ENCODE assay signal across 11 cellular contexts in the genomic region with DNA sequence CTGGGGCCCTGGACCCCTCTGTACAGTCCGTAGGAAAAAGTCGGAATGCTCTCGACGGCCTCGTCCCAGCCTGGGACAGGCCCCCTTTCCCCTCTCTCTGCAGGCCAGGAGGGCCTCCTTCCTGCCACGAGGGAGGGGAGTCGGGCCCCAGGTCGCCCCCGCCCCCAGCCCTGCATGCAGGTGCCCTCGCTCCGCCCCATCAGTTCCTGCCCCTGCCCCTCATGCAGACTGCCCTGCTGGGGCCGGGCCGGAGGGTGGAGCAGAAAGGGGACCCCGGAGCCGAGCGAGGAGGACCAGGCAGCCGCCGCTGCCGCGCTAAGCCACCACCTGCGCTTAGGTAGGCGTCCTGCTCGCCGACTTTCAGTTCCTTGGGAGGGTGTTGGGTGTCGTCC. TPM values are rescaled to one million over a fixed set of nuclear protein-coding genes. Genes with fewer than 3 reads are reported as not detected.
DNase-seq lines count a peak whose midpoint lies in the region; ATAC-seq and TF ChIP-seq lines count a peak whose summit lies in the region.
"Had no signal": no experiment of that assay in that cellular context is flagged by ENCODE, and none has a peak within 500 bp of the region (broad histone marks: within the 10 kb centered on the region; RNA-seq: fewer than 3 reads in every experiment).

No MANE protein-coding gene starts in this region.

- peaks cover 42% of the 10 kb centered on the region for H3K27me3 Mint-ChIP-seq in activated T-cell treated with anti-CD3 and anti-CD28 coated beads, Interleukin-2, amount 50 U/mL, for 24 hours
- H3K27me3 Mint-ChIP-seq in activated T-cell treated with anti-CD3 and anti-CD28 coated beads, Interleukin-2, amount 50 U/mL, for 4 hours (ENCODE audit: low read depth) = peaks cover 13% of the 10 kb centered on the region
- H3K27me3 Mint-ChIP-seq in T-helper 17 cell = peaks cover 7% of the 10 kb centered on the region

- H3K4me1 Mint-ChIP-seq in activated T-cell treated with anti-CD3 and anti-CD28 coated beads, Interleukin-2, amount 50 U/mL, for 24 hours (ENCODE audit: low read depth) = peaks cover 43% of the 10 kb centered on the region
- H3K4me1 Mint-ChIP-seq in activated T-cell treated with anti-CD3 and anti-CD28 coated beads, Interleukin-2, amount 50 U/mL, for 4 hours (ENCODE audit: low read depth) = peaks cover 27% of the 10 kb centered on the region
- H3K4me1 Mint-ChIP-seq in T-helper 17 cell = peaks cover 35% of the 10 kb centered on the region

- no peak overlapping the region for H3K4me3 Mint-ChIP-seq in activated T-cell treated with anti-CD3 and anti-CD28 coated beads, Interleukin-2, amount 50 U/mL, for 24 hours
- H3K4me3 Mint-ChIP-seq in activated T-cell treated with anti-CD3 and anti-CD28 coated beads, Interleukin-2, amount 50 U/mL, for 4 hours = no peak overlapping the region
- peak overlapping the region; percentile 93 for H3K4me3 Mint-ChIP-seq in T-helper 17 cell

- H3K4me3 ChIP-seq in tibial nerve = peak overlapping the region in 2 of 4 donors; percentile 35 to 40

- WGBS in tibial nerve, 2 donors = 60 to 66% methylated on average over 16 to 25 of the region's 25 CpGs

- DNase-seq in activated T-cell treated with anti-CD3 and anti-CD28 coated beads, Interleukin-2, amount 50 U/mL, for 24 hours = peak; percentile 51
- no peak for DNase-seq in activated T-cell treated with anti-CD3 and anti-CD28 coated beads, Interleukin-2, amount 50 U/mL, for 4 hours
- no peak for DNase-seq in T-helper 17 cell
- DNase-seq in iPS-NIHi11 (ENCODE audit: low spot score) = peak; percentile 54
- DNase-seq in tibial nerve (ENCODE audit: low spot score in 2 of 2) = no peak
- DNase-seq in EL = no peak
- DNase-seq: NCI-H187 had no signal

- peaks cover 3% of the 10 kb centered on the region for H3K9me3 Mint-ChIP-seq in activated T-cell treated with anti-CD3 and anti-CD28 coated beads, Interleukin-2, amount 50 U/mL, for 24 hours
- H3K9me3 Mint-ChIP-seq in activated T-cell treated with anti-CD3 and anti-CD28 coated beads, Interleukin-2, amount 50 U/mL, for 4 hours = no peaks in the 10 kb centered on the region
- H3K9me3 Mint-ChIP-seq: central memory CD8-positive, alpha-beta T cell had no signal

- no peaks in the 10 kb centered on the region for H3K27me3 ChIP-seq in tibial nerve

- peaks cover 7% of the 10 kb centered on the region for H3K36me3 Mint-ChIP-seq in activated T-cell treated with anti-CD3 and anti-CD28 coated beads, Interleukin-2, amount 50 U/mL, for 24 hours (ENCODE audit: low read depth)
- H3K36me3 Mint-ChIP-seq in activated T-cell treated with anti-CD3 and anti-CD28 coated beads, Interleukin-2, amount 50 U/mL, for 4 hours (ENCODE audit: insufficient read depth) = no peaks in the 10 kb centered on the region
- peaks cover 2% of the 10 kb centered on the region for H3K36me3 Mint-ChIP-seq in T-helper 17 cell (ENCODE audit: low read depth)

- TF ChIP-seq CTCF in tibial nerve (IDR thresholded peaks at IDR 0.05) = no peak

- peaks cover 0 to 92% (median 77%) of the 10 kb centered on the region in 4 donors for H3K4me1 ChIP-seq in tibial nerve
- H3K4me1 ChIP-seq: parathyroid adenoma had no signal

- H3K27ac Mint-ChIP-seq in activated T-cell treated with anti-CD3 and anti-CD28 coated beads, Interleukin-2, amount 50 U/mL, for 24 hours = no peak overlapping the region
- no peak overlapping the region for H3K27ac Mint-ChIP-seq in T-helper 17 cell

- H3K36me3 ChIP-seq in tibial nerve = peaks cover 0 to 10% (median 0%) of the 10 kb centered on the region in 3 donors

- no peak for TF ChIP-seq EP300 in tibial nerve (IDR thresholded peaks at IDR 0.05)

- peak overlapping the region in 3 of 4 donors; percentile 77 to 88 (median 88) for H3K27ac ChIP-seq in tibial nerve
- H3K27ac ChIP-seq: parathyroid adenoma had no signal

- H3K9me3 ChIP-seq in T-helper 17 cell (ENCODE audit: control insufficient read depth, low read length, poor library complexity, severe bottlenecking) (no peaks in the 10 kb centered on the region), tibial nerve (no peaks in the 10 kb centered on the region)

- ATAC-seq in activated T-cell treated with anti-CD3 and anti-CD28 coated beads, Interleukin-2, amount 50 U/mL, for 4 hours = no peak
- ATAC-seq in T-helper 17 cell (no peak), HG03565 (IDR thresholded peaks at IDR 0.05; ENCODE audit: unreplicated experiment) (no peak), SK-N-SH treated with all-trans-retinoic acid at 6 μM for 48 hours (no peak)

- no peak for TF ChIP-seq POLR2A in tibial nerve (IDR thresholded peaks at IDR 0.05)

TF ChIP-seq in SK-N-SH treated with all-trans-retinoic acid at 6 μM for 48 hours, 23 proteins besides CTCF, POLR2A, EP300 and RAD21 (continues in another document):
- TF ChIP-seq SNAI2 (CRISPR knock-in tag; IDR thresholded peaks at IDR 0.05) (no peak), ZNF70 (CRISPR knock-in tag; IDR thresholded peaks at IDR 0.05) (no peak), CREB5 (CRISPR knock-in tag; IDR thresholded peaks at IDR 0.05; ENCODE audit: low read depth) (no peak), CSDC2 (CRISPR knock-in tag; IDR thresholded peaks at IDR 0.05) (no peak), TOX (CRISPR knock-in tag; IDR thresholded peaks at IDR 0.05; ENCODE audit: borderline replicate concordance) (no peak), ZFP30 (CRISPR knock-in tag; IDR thresholded peaks at IDR 0.05) (no peak), TSHZ2 (CRISPR knock-in tag; IDR thresholded peaks at IDR 0.05) (no peak), RARB (CRISPR knock-in tag; IDR thresholded peaks at IDR 0.05) (no peak), BACH2 (CRISPR knock-in tag; IDR thresholded peaks at IDR 0.05; ENCODE audit: borderline replicate concordance) (no peak), ZNF8 (CRISPR knock-in tag; IDR thresholded peaks at IDR 0.05) (no peak)

RNA-seq across cellular contexts. Expression of gene LYL1, which starts 7.3 kb away (rescaled TPM):
- 1 to 10 TPM; 1.9 to 3.0 (median 2.9) TPM for total RNA-seq in activated T-cell treated with anti-CD3 and anti-CD28 coated beads, Interleukin-2, amount 50 U/mL, for 4 hours
- total RNA-seq in T-helper 17 cell = 10 to 100 TPM in 1 of 2 donors, 1 to 10 TPM in 1; 6.9 to 17.9 TPM
- total RNA-seq in tibial nerve = 10 to 100 TPM; 21.1 to 43.5 (median 25.8) TPM

RNA-seq across cellular contexts. Expression of gene TRMT1, which starts 21.2 kb away (rescaled TPM):
- 100 to 1,000 TPM; 240 to 248 (median 246) TPM for total RNA-seq in activated T-cell treated with anti-CD3 and anti-CD28 coated beads, Interleukin-2, amount 50 U/mL, for 4 hours
- 10 to 100 TPM; 60.3 to 72.3 TPM for total RNA-seq in T-helper 17 cell
- 10 to 100 TPM; 38.4 to 92.7 (median 49.2) TPM for total RNA-seq in tibial nerve

RNA-seq across cellular contexts. Expression of gene NACC1, which starts 22.7 kb away (rescaled TPM):
- 100 to 1,000 TPM; 127 to 137 (median 134) TPM for total RNA-seq in activated T-cell treated with anti-CD3 and anti-CD28 coated beads, Interleukin-2, amount 50 U/mL, for 4 hours
- total RNA-seq in T-helper 17 cell (10 to 100 TPM; 23.1 to 26.4 TPM), tibial nerve (10 to 100 TPM; 15.3 to 37.1 (median 25.8) TPM)

RNA-seq across cellular contexts. Expression of gene STX10, which starts 54.8 kb away (rescaled TPM):
- 10 to 100 TPM; 64.5 to 66.0 (median 65.4) TPM for total RNA-seq in activated T-cell treated with anti-CD3 and anti-CD28 coated beads, Interleukin-2, amount 50 U/mL, for 4 hours
- total RNA-seq in T-helper 17 cell = 10 to 100 TPM; 33.5 TPM
- 100 to 1,000 TPM in 1 of 4 donors, 10 to 100 TPM in 3; 58.6 to 145 (median 86.6) TPM for total RNA-seq in tibial nerve

RNA-seq across cellular contexts. Expression of gene IER2, which starts 54.8 kb away (rescaled TPM):
- total RNA-seq in activated T-cell treated with anti-CD3 and anti-CD28 coated beads, Interleukin-2, amount 50 U/mL, for 4 hours = 100 to 1,000 TPM in 2 of 3 donors, 10 to 100 TPM in 1; 99.4 to 113 (median 110) TPM
- 100 to 1,000 TPM; 376 to 523 TPM for total RNA-seq in T-helper 17 cell
- 10 to 100 TPM; 37.3 to 77.4 (median 58.3) TPM for total RNA-seq in tibial nerve

Comparison
In these comparisons a context has a peak if more than half of its experiments do, and no peak if none do; other contexts are left out.
1. DNase-seq: peak in activated T-cell treated with anti-CD3 and anti-CD28 coated beads, Interleukin-2, amount 50 U/mL, for 24 hours (single experiment) and iPS-NIHi11 (single experiment); none in activated T-cell treated with anti-CD3 and anti-CD28 coated beads, Interleukin-2, amount 50 U/mL, for 4 hours (single experiment), T-helper 17 cell (0 of 3), tibial nerve (0 of 2) and EL (single experiment).